Comparison of ENCODE assay signal across 8 cellular contexts in genomic region chr3:114809668-114810413, GRCh38.
DNase-seq lines count a peak whose midpoint lies in the region; ATAC-seq, FAIRE-seq and TF ChIP-seq lines count a peak whose summit lies in the region.

No MANE protein-coding gene starts in this region.

- H3K27me3 ChIP-seq in PC-9 (ENCODE audit: insufficient read depth, low read depth) = no peaks in the 10 kb centered on the region

- H3K9me2 ChIP-seq in PC-9 (ENCODE audit: insufficient read depth) = no peaks in the 10 kb centered on the region

- in situ Hi-C loops in astrocyte of the spinal cord (cut with HindIII; ENCODE audit: low sequenced_read_pairs) = no loop called here

- no peak overlapping the region for H3K4me2 ChIP-seq in PC-9

- no peaks in the 10 kb centered on the region for H3K79me2 ChIP-seq in PC-9 (ENCODE audit: low read depth)

- POLR2A ChIA-PET in PC-9 (lab: Charles Lee; ENCODE audit: unreplicated experiment) = no interaction called here

- H3K36me3 Mint-ChIP-seq in osteocyte (ENCODE audit: unreplicated experiment) = peaks cover 7% of the 10 kb centered on the region

- intact Hi-C loops in PC-9 (cut with micrococcal nuclease; ENCODE audit: unreplicated experiment) = no loop called here

- H3K27me3 Mint-ChIP-seq in osteocyte (ENCODE audit: unreplicated experiment) = peaks cover 3% of the 10 kb centered on the region

- no peaks in the 10 kb centered on the region for H3K36me3 ChIP-seq in PC-9 (ENCODE audit: low read depth)

- H3K4me3 Mint-ChIP-seq in osteocyte (ENCODE audit: unreplicated experiment) = no peak overlapping the region

- no TSS peak for BruUV-seq in PC-9 (replicated peaks; lab: Mats Ljungman, UMichigan)

- FAIRE-seq in urothelium cell line (lab: Jason Lieb, UNC) = peak; percentile 35

- H4K20me1 ChIP-seq in PC-9 (ENCODE audit: insufficient read depth) = no peaks in the 10 kb centered on the region

- H3K27ac Mint-ChIP-seq in osteocyte (ENCODE audit: unreplicated experiment) = no peak overlapping the region

- no peaks in the 10 kb centered on the region for H3K4me1 ChIP-seq in PC-9 (replicated peaks; ENCODE audit: insufficient read depth)

- CTCF ChIA-PET in PC-9 (lab: Charles Lee) = no interaction called here

- ATAC-seq in HG03060 (IDR thresholded peaks at IDR 0.05; ENCODE audit: low read depth, unreplicated experiment) = peak; percentile 99

- no peak overlapping the region for H3K4me3 ChIP-seq in astrocyte of the spinal cord (ENCODE audit: low read depth, low read length)
- no peak overlapping the region for H3K4me3 ChIP-seq in PC-9

- H2AFZ ChIP-seq in PC-9 = no peak overlapping the region

- H3K9me3 ChIP-seq in PC-9 (ENCODE audit: insufficient read depth, low read depth) = no peaks in the 10 kb centered on the region

- H3F3A ChIP-seq in PC-9 (ENCODE audit: insufficient read depth, low read depth) = no peaks in the 10 kb centered on the region

- peaks cover 6% of the 10 kb centered on the region for H3K4me1 Mint-ChIP-seq in osteocyte (ENCODE audit: unreplicated experiment)

- peak; percentile 9 for DNase-seq in stimulated activated CD4-positive, alpha-beta T cell treated with anti-CD3 and anti-CD28 coated beads, Interleukin-15, amount 100 ng/mL, for 24 hours
- DNase-seq in stimulated activated CD4-positive, alpha-beta T cell treated with anti-CD3 and anti-CD28 coated beads, Interleukin-4, amount 100 ng/mL, for 4 hours = no peak
- peak; percentile 65 for DNase-seq in astrocyte of the spinal cord (ENCODE audit: low read depth, low spot score)
- no peak for DNase-seq in urothelium cell line (ENCODE audit: low spot score)
- no peak for DNase-seq in cerebellum (ENCODE audit: low spot score)
- DNase-seq in osteocyte (ENCODE audit: extremely low spot score, unreplicated experiment) = no peak
- no peak for DNase-seq in PC-9

- no peak for TF ChIP-seq CTCF in astrocyte of the spinal cord (IDR thresholded peaks at IDR 0.05; ENCODE audit: low read depth, low read length)
- TF ChIP-seq CTCF in osteocyte (IDR thresholded peaks at IDR 0.05) = no peak
- no peak for TF ChIP-seq CTCF in PC-9 (conservative IDR thresholded peaks at IDR 0.05)

- H3K9me3 Mint-ChIP-seq in osteocyte (ENCODE audit: unreplicated experiment) = peaks cover 16% of the 10 kb centered on the region

- no peak overlapping the region for H3K27ac ChIP-seq in PC-9

Comparison
In these comparisons a context has a peak if more than half of its experiments do, and no peak if none do; other contexts are left out.
1. DNase-seq: peak in stimulated activated CD4-positive, alpha-beta T cell treated with anti-CD3 and anti-CD28 coated beads, Interleukin-15, amount 100 ng/mL, for 24 hours (single experiment) and astrocyte of the spinal cord (single experiment); none in stimulated activated CD4-positive, alpha-beta T cell treated with anti-CD3 and anti-CD28 coated beads, Interleukin-4, amount 100 ng/mL, for 4 hours (0 of 2), urothelium cell line (single experiment), cerebellum (single experiment), osteocyte (single experiment) and PC-9 (0 of 2).